ENCODE assay signal across 1 cellular context in the genomic region with DNA sequence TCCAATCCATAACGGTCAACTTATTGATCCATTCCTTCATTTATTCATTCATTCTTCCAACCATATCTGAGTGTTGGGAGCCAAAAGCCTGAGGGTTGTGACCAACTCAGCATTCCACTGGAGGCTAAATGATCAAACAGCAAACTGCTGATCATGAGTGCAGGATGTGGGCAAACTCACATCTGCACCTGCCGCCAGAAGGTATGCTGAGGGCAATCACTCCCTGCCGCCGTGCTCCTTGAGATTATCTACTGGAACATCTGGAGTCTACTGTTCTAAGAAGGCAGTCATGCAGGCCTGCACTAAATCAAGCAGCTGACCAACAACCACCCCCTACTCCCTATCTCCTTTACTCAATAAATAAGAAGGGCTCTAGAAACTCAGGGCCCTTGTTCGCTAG.
A peak's percentile ranks its signal among the peaks of the same experiment; 100 is the strongest.
TF ChIP-seq lines count a peak whose summit lies in the region.

No MANE protein-coding gene starts in this region.

TF ChIP-seq in K562, 482 proteins besides CTCF, POLR2A, EP300 and RAD21 (continued from another document):
- TF ChIP-seq CREBBP (IDR thresholded peaks at IDR 0.05; ENCODE audit: low read depth, low read length): no peak
- no peak for TF ChIP-seq ZZZ3 (IDR thresholded peaks at IDR 0.05)
- no peak for TF ChIP-seq ZNF133 (CRISPR knock-in tag; IDR thresholded peaks at IDR 0.05)
- TF ChIP-seq TAL1 (IDR thresholded peaks at IDR 0.05): peak; percentile 14; the same call in 1 of the 2 replicates
- peak; percentile 24; the same call in 1 of the 2 replicates for TF ChIP-seq TCF3 (CRISPR knock-in tag; IDR thresholded peaks at IDR 0.05)
- TF ChIP-seq, protein P1, sequence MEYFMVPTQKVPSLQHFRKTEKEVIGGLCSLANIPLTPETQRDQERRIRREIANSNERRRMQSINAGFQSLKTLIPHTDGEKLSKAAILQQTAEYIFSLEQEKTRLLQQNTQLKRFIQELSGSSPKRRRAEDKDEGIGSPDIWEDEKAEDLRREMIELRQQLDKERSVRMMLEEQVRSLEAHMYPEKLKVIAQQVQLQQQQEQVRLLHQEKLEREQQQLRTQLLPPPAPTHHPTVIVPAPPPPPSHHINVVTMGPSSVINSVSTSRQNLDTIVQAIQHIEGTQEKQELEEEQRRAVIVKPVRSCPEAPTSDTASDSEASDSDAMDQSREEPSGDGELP (CRISPR knock-in tag; IDR thresholded peaks at IDR 0.05; ENCODE audit: borderline replicate concordance): no peak
- no peak for TF ChIP-seq SETDB1 (IDR thresholded peaks at IDR 0.05; ENCODE audit: low read length)
TF ChIP-seq in K562: peak in this region for 4.
